In genomic region chr7:121623130-121623872, GRCh38 we compare ENCODE assay signal across 19 cellular contexts.
DNase-seq lines count a peak whose midpoint lies in the region; ATAC-seq, FAIRE-seq and TF ChIP-seq lines count a peak whose summit lies in the region.
"Had no signal": no experiment of that assay in that cellular context is flagged by ENCODE, and none has a peak within 500 bp of the region (broad histone marks: within the 10 kb centered on the region; RNA-seq: fewer than 3 reads in every experiment).

No MANE protein-coding gene starts in this region.

- intact Hi-C loops in PC-9 (cut with micrococcal nuclease; ENCODE audit: unreplicated experiment) (no loop called here), psoas muscle (cut with DNase I) (no loop called here)

- H3K4me3 ChIP-seq in GM23338: no peak overlapping the region
- no peak overlapping the region for H3K4me3 ChIP-seq in PC-9
- no peak overlapping the region for H3K4me3 ChIP-seq in bronchial epithelial cell (ENCODE audit: low read depth, low read length)
- H3K4me3 ChIP-seq in psoas muscle: no peak overlapping the region
- H3K4me3 ChIP-seq: GM23248, HAP-1, SK-N-MC had no signal

- no peaks in the 10 kb centered on the region for H4K20me1 ChIP-seq in GM23338 (replicated peaks; ENCODE audit: insufficient read depth)
- no peaks in the 10 kb centered on the region for H4K20me1 ChIP-seq in PC-9 (ENCODE audit: insufficient read depth)

- no peaks in the 10 kb centered on the region for H3K9me2 ChIP-seq in GM23338 (ENCODE audit: insufficient read depth)
- H3K9me2 ChIP-seq in PC-9 (ENCODE audit: insufficient read depth): no peaks in the 10 kb centered on the region

- H3K27ac ChIP-seq in GM23338 (ENCODE audit: low read depth) (no peak overlapping the region), PC-9 (no peak overlapping the region), psoas muscle (no peak overlapping the region)
- H3K27ac ChIP-seq: GM23248, SK-N-MC had no signal

- H3F3A ChIP-seq in GM23338 (replicated peaks; ENCODE audit: low read depth): no peaks in the 10 kb centered on the region
- no peaks in the 10 kb centered on the region for H3F3A ChIP-seq in PC-9 (ENCODE audit: insufficient read depth, low read depth)

- no peak for ATAC-seq in GM23338
- ATAC-seq in stimulated activated memory B cell treated with anti-CD40 and anti-IgM and Interleukin-4, amounts not matched to agents 10 μg/mL and 1 μg/mL and 100 μg/mL, for 72 hours: peak; percentile 39
- no peak for ATAC-seq in psoas muscle

- no peaks in the 10 kb centered on the region for H3K36me3 Mint-ChIP-seq in GM23338 (ENCODE audit: low read depth)
- no peaks in the 10 kb centered on the region for H3K36me3 Mint-ChIP-seq in stimulated activated memory B cell treated with anti-CD40 and anti-IgM and Interleukin-4, amounts not matched to agents 10 μg/mL and 1 μg/mL and 100 μg/mL, for 72 hours
- H3K36me3 Mint-ChIP-seq: CD14-positive monocyte had no signal

- H3K4me1 ChIP-seq in GM23338 (ENCODE audit: insufficient read depth): peaks cover 10% of the 10 kb centered on the region
- H3K4me1 ChIP-seq in PC-9 (replicated peaks; ENCODE audit: insufficient read depth): no peaks in the 10 kb centered on the region
- H3K4me1 ChIP-seq in psoas muscle: no peaks in the 10 kb centered on the region
- H3K4me1 ChIP-seq: HAP-1 had no signal

- DNase-seq in GM23338 (ENCODE audit: low spot score) (no peak), PC-9 (no peak), bronchial epithelial cell (ENCODE audit: low read depth) (peak; percentile 18), AG20443 (ENCODE audit: low spot score) (no peak), psoas muscle (no peak), NCI-H1694 (lab: John Stamatoyannopoulos, UW) (no peak)
- DNase-seq: GDM1, GM23248, KG1, NCI-H1092 treated with DMSO at 0.1 percent for 48 hours, NCI-H1436 treated with DMSO at 0.1 percent for 48 hours, NCI-H2029, NCI-H345, NCI-H524, Right ventricle myocardium superior had no signal

- no peaks in the 10 kb centered on the region for H3K9me3 ChIP-seq in PC-9 (ENCODE audit: insufficient read depth, low read depth)
- H3K9me3 ChIP-seq in psoas muscle: no peaks in the 10 kb centered on the region
- H3K9me3 ChIP-seq: HAP-1 had no signal

- H3K36me3 ChIP-seq in GM23338 (ENCODE audit: insufficient read depth) (no peaks in the 10 kb centered on the region), PC-9 (ENCODE audit: low read depth) (no peaks in the 10 kb centered on the region), bronchial epithelial cell (ENCODE audit: control insufficient read depth, insufficient read depth, low read length) (no peaks in the 10 kb centered on the region), psoas muscle (ENCODE audit: insufficient read depth in 1 of 2, low read depth in 1 of 2) (no peaks in the 10 kb centered on the region)
- H3K36me3 ChIP-seq: HAP-1 had no signal

- FAIRE-seq in bronchial epithelial cell (lab: Jason Lieb, UNC): no peak

- H3K4me1 Mint-ChIP-seq in GM23338: peaks cover 28% of the 10 kb centered on the region
- H3K4me1 Mint-ChIP-seq in stimulated activated memory B cell treated with anti-CD40 and anti-IgM and Interleukin-4, amounts not matched to agents 10 μg/mL and 1 μg/mL and 100 μg/mL, for 72 hours: no peaks in the 10 kb centered on the region
- H3K4me1 Mint-ChIP-seq: CD14-positive monocyte had no signal

- H3K27me3 ChIP-seq in GM23338 (ENCODE audit: insufficient read depth) (no peaks in the 10 kb centered on the region), PC-9 (ENCODE audit: insufficient read depth, low read depth) (no peaks in the 10 kb centered on the region), bronchial epithelial cell (ENCODE audit: control insufficient read depth, insufficient read depth, low read length) (no peaks in the 10 kb centered on the region), psoas muscle (ENCODE audit: insufficient read depth in 3 of 3, low read length in 2 of 3) (no peaks in the 10 kb centered on the region)

- 71 to 80% (median 78%) methylated on average over 6 of the region's 6 CpGs for WGBS in psoas muscle, 3 donors

- H3K4me3 Mint-ChIP-seq in GM23338: no peak overlapping the region
- no peak overlapping the region for H3K4me3 Mint-ChIP-seq in stimulated activated memory B cell treated with anti-CD40 and anti-IgM and Interleukin-4, amounts not matched to agents 10 μg/mL and 1 μg/mL and 100 μg/mL, for 72 hours
- H3K4me3 Mint-ChIP-seq: CD14-positive monocyte had no signal

- TF ChIP-seq CTCF in GM23338 (conservative IDR thresholded peaks at IDR 0.05; ENCODE audit: low read depth in 2 of 2): no peak
- TF ChIP-seq CTCF in PC-9 (conservative IDR thresholded peaks at IDR 0.05): no peak
- TF ChIP-seq CTCF in bronchial epithelial cell (IDR thresholded peaks at IDR 0.05; ENCODE audit: insufficient read depth, low read length, severe bottlenecking): no peak
- TF ChIP-seq CTCF in psoas muscle (IDR thresholded peaks at IDR 0.05): no peak

- no TSS peak for BruUV-seq in PC-9 (replicated peaks; lab: Mats Ljungman, UMichigan)

- CTCF ChIA-PET in PC-9 (lab: Charles Lee): no interaction called here

- H2AFZ ChIP-seq in GM23338 (no peak overlapping the region), PC-9 (peak overlapping the region; percentile 55; the same call in 1 of the 2 replicates)
- H2AFZ ChIP-seq: GM23248 had no signal

- peaks cover 2% of the 10 kb centered on the region for H3K27me3 Mint-ChIP-seq in GM23338 (ENCODE audit: insufficient read depth, low read depth, poor library complexity)
- H3K27me3 Mint-ChIP-seq in stimulated activated memory B cell treated with anti-CD40 and anti-IgM and Interleukin-4, amounts not matched to agents 10 μg/mL and 1 μg/mL and 100 μg/mL, for 72 hours: no peaks in the 10 kb centered on the region

- POLR2A ChIA-PET in PC-9 (lab: Charles Lee; ENCODE audit: unreplicated experiment): no interaction called here

- H3K27ac Mint-ChIP-seq in GM23338: peak overlapping the region; percentile 25; the same call in 1 of the 2 replicates
- H3K27ac Mint-ChIP-seq in stimulated activated memory B cell treated with anti-CD40 and anti-IgM and Interleukin-4, amounts not matched to agents 10 μg/mL and 1 μg/mL and 100 μg/mL, for 72 hours: no peak overlapping the region
- H3K27ac Mint-ChIP-seq: CD14-positive monocyte had no signal

- H3K79me2 ChIP-seq in GM23338 (replicated peaks; ENCODE audit: insufficient read depth) (no peaks in the 10 kb centered on the region), PC-9 (ENCODE audit: low read depth) (no peaks in the 10 kb centered on the region)

- H3K4me2 ChIP-seq in GM23338 (no peak overlapping the region), PC-9 (no peak overlapping the region)

- no peaks in the 10 kb centered on the region for H3K9me3 Mint-ChIP-seq in GM23338
- no peaks in the 10 kb centered on the region for H3K9me3 Mint-ChIP-seq in stimulated activated memory B cell treated with anti-CD40 and anti-IgM and Interleukin-4, amounts not matched to agents 10 μg/mL and 1 μg/mL and 100 μg/mL, for 72 hours

TF ChIP-seq in GM23338, 12 proteins besides CTCF, POLR2A, EP300 and RAD21:
- TF ChIP-seq STAT1 (IDR thresholded peaks at IDR 0.05; ENCODE audit: unreplicated experiment): no peak
- TF ChIP-seq ZNF331 (CRISPR knock-in tag; IDR thresholded peaks at IDR 0.05; ENCODE audit: low read depth): no peak
- no peak for TF ChIP-seq EZH2phosphoT487 (IDR thresholded peaks at IDR 0.05; ENCODE audit: unreplicated experiment)
- TF ChIP-seq ZNF114 (CRISPR knock-in tag; IDR thresholded peaks at IDR 0.05): no peak
- no peak for TF ChIP-seq ETS1 (IDR thresholded peaks at IDR 0.05)
- no peak for TF ChIP-seq REST (IDR thresholded peaks at IDR 0.05; ENCODE audit: unreplicated experiment)
- no peak for TF ChIP-seq POLR2AphosphoS5 (IDR thresholded peaks at IDR 0.05; ENCODE audit: low read depth)
